In genomic region chr11:114278342-114279065, GRCh38 we compare ENCODE assay signal across 20 cellular contexts. TPM values are rescaled to one million over a fixed set of nuclear protein-coding genes. Genes with fewer than 3 reads are reported as not detected.
DNase-seq lines count a peak whose midpoint lies in the region; ATAC-seq, FAIRE-seq and TF ChIP-seq lines count a peak whose summit lies in the region.
"Had no signal": no experiment of that assay in that cellular context is flagged by ENCODE, and none has a peak within 500 bp of the region (broad histone marks: within the 10 kb centered on the region; RNA-seq: fewer than 3 reads in every experiment).

No MANE protein-coding gene starts in this region.

- no peak overlapping the region for H3K27ac Mint-ChIP-seq in activated CD8-positive, alpha-beta memory T cell treated with anti-CD3 and anti-CD28 coated beads, Interleukin-2, amount 10 ng/mL, durations not matched to agents 7 days and 5 days
- H3K27ac Mint-ChIP-seq: CD14-positive monocyte; CD4-positive, alpha-beta memory T cell; GM23338 had no signal

- no peaks in the 10 kb centered on the region for H3K36me3 ChIP-seq in lung (ENCODE audit: control insufficient read depth in 2 of 2, insufficient read depth in 2 of 2, low read length in 2 of 2)
- H3K36me3 ChIP-seq: BLaER1 had no signal

- H3K4me3 Mint-ChIP-seq in activated CD8-positive, alpha-beta memory T cell treated with anti-CD3 and anti-CD28 coated beads, Interleukin-2, amount 10 ng/mL, durations not matched to agents 7 days and 5 days: no peak overlapping the region
- H3K4me3 Mint-ChIP-seq: CD4-positive, alpha-beta memory T cell; GM23338 had no signal

- no peak overlapping the region for H3K27ac ChIP-seq in lung (ENCODE audit: low read depth in 1 of 2, low read length in 1 of 2)
- H3K27ac ChIP-seq: 22Rv1, BLaER1 had no signal

- WGBS in lung, 2 donors: 85 to 91% methylated on average over 4 of the region's 4 CpGs

- peaks cover 0 to 7% of the 10 kb centered on the region in 2 donors for H3K4me1 ChIP-seq in lung (ENCODE audit: control insufficient read depth in 2 of 2, insufficient read depth in 2 of 2, low read length in 2 of 2)
- H3K4me1 ChIP-seq: BLaER1 had no signal

- H3K4me3 ChIP-seq in lung: no peak overlapping the region
- H3K4me3 ChIP-seq: A549, BLaER1, GM23338 had no signal

- no peak for ATAC-seq in activated CD8-positive, alpha-beta memory T cell treated with anti-CD3 and anti-CD28 coated beads, Interleukin-2, amount 10 ng/mL, durations not matched to agents 7 days and 5 days
- no peak for ATAC-seq in lung (ENCODE audit: insufficient read depth, low FRiP score)
- ATAC-seq: A549, GM23338 had no signal

- H3K27me3 ChIP-seq in lung (ENCODE audit: control insufficient read depth, insufficient read depth): no peaks in the 10 kb centered on the region
- H3K27me3 ChIP-seq: BLaER1 had no signal

- peak; percentile 89 for FAIRE-seq in urothelium cell line (lab: Jason Lieb, UNC)
- FAIRE-seq: A549, H54, HTR-8/SVneo had no signal

- H3K27me3 Mint-ChIP-seq in activated CD8-positive, alpha-beta memory T cell treated with anti-CD3 and anti-CD28 coated beads, Interleukin-2, amount 10 ng/mL, durations not matched to agents 7 days and 5 days: peaks cover 40% of the 10 kb centered on the region

- no peaks in the 10 kb centered on the region for H3K36me3 Mint-ChIP-seq in activated CD8-positive, alpha-beta memory T cell treated with anti-CD3 and anti-CD28 coated beads, Interleukin-2, amount 10 ng/mL, durations not matched to agents 7 days and 5 days
- H3K36me3 Mint-ChIP-seq: CD14-positive monocyte; CD4-positive, alpha-beta memory T cell had no signal

- H3K4me1 Mint-ChIP-seq in activated CD8-positive, alpha-beta memory T cell treated with anti-CD3 and anti-CD28 coated beads, Interleukin-2, amount 10 ng/mL, durations not matched to agents 7 days and 5 days: no peaks in the 10 kb centered on the region
- H3K4me1 Mint-ChIP-seq: CD14-positive monocyte; CD4-positive, alpha-beta memory T cell; GM23338 had no signal

- peak; percentile 22 for DNase-seq in activated CD8-positive, alpha-beta memory T cell treated with anti-CD3 and anti-CD28 coated beads, Interleukin-2, amount 10 ng/mL, durations not matched to agents 7 days and 5 days
- no peak for DNase-seq in activated CD8-positive, alpha-beta memory T cell treated with anti-CD3 and anti-CD28 coated beads, Interleukin-2, amount 50 U/mL, for 48 hours
- DNase-seq in ecto neural progenitor cell (ENCODE audit: low spot score) (peak; percentile 27), lung (ENCODE audit: low spot score) (peak; percentile 16), urothelium cell line (ENCODE audit: low spot score) (no peak), NCI-H69 (lab: John Stamatoyannopoulos, UW) (no peak), NCI-H2227 treated with DMSO at 0.1 percent for 48 hours (lab: John Stamatoyannopoulos, UW) (no peak), NOMO-1 treated with dmso at 0.1 percent for 144 hours (lab: John Stamatoyannopoulos, UW; ENCODE audit: unreplicated experiment) (no peak)
- DNase-seq: Calu3; CD4-positive, alpha-beta memory T cell; DMS79 treated with DMSO at 0.1 percent for 48 hours; GF-D8; HCEC 1CT had no signal

- CTCF ChIA-PET in activated CD8-positive, alpha-beta memory T cell treated with anti-CD3 and anti-CD28 coated beads, Interleukin-2, amount 10 ng/mL, durations not matched to agents 7 days and 5 days (lab: Charles Lee): interaction anchor here (1.9 kb wide), 1 partner anchor 18 kb away, joined by 11 read pairs; no protein-coding TSS in a partner anchor

- no peaks in the 10 kb centered on the region for H3K9me3 Mint-ChIP-seq in activated CD8-positive, alpha-beta memory T cell treated with anti-CD3 and anti-CD28 coated beads, Interleukin-2, amount 10 ng/mL, durations not matched to agents 7 days and 5 days (ENCODE audit: low read depth)
- H3K9me3 Mint-ChIP-seq: CD14-positive monocyte, GM23338 had no signal

- TF ChIP-seq CTCF in lung (IDR thresholded peaks at IDR 0.05; ENCODE audit: control extremely low read depth, extremely low read depth): no peak

- no peaks in the 10 kb centered on the region for H3K9me3 ChIP-seq in lung (ENCODE audit: control insufficient read depth in 2 of 2, insufficient read depth in 1 of 2, low read length in 1 of 2)
- H3K9me3 ChIP-seq: A549, BLaER1 had no signal

RNA-seq across cellular contexts. Expression of gene NNMT, which starts 17.7 kb away (rescaled TPM):
- not detected for total RNA-seq in activated CD8-positive, alpha-beta memory T cell treated with anti-CD3 and anti-CD28 coated beads, Interleukin-2, amount 10 ng/mL, durations not matched to agents 7 days and 5 days
- total RNA-seq in lung: 100 to 1,000 TPM in 1 of 2 donors, 10 to 100 TPM in 1; 15.4 to 276 TPM
- polyA plus RNA-seq in lung: 100 to 1,000 TPM; 414 to 523 TPM
- total RNA-seq: CD4-positive, alpha-beta memory T cell; GM23338 had no signal
- polyA plus RNA-seq: CD14-positive monocyte; CD4-positive, alpha-beta memory T cell had no signal

Comparison
In these comparisons a context has a peak if more than half of its experiments do, and no peak if none do; other contexts are left out.
1. DNase-seq: peak in activated CD8-positive, alpha-beta memory T cell treated with anti-CD3 and anti-CD28 coated beads, Interleukin-2, amount 10 ng/mL, durations not matched to agents 7 days and 5 days (single experiment), ecto neural progenitor cell (single experiment) and lung (single experiment); none in activated CD8-positive, alpha-beta memory T cell treated with anti-CD3 and anti-CD28 coated beads, Interleukin-2, amount 50 U/mL, for 48 hours (single experiment), urothelium cell line (single experiment), NCI-H69 (single experiment), NCI-H2227 treated with DMSO at 0.1 percent for 48 hours (single experiment) and NOMO-1 treated with dmso at 0.1 percent for 144 hours (single experiment).
2. RNA of gene NNMT, which starts 17.7 kb away (total RNA-seq): 15.4 to 276 TPM in lung; not detected in activated CD8-positive, alpha-beta memory T cell treated with anti-CD3 and anti-CD28 coated beads, Interleukin-2, amount 10 ng/mL, durations not matched to agents 7 days and 5 days; every median in the first group is over 10 times any median in the second.